In genomic region chr5:133868946-133869674, GRCh38 we compare ENCODE assay signal across 8 cellular contexts.
DNase-seq lines count a peak whose midpoint lies in the region; ATAC-seq and TF ChIP-seq lines count a peak whose summit lies in the region.

No MANE protein-coding gene starts in this region.

- ATAC-seq in heart right ventricle (peak; percentile 72 to 90 (median 81)), GM19328 (IDR thresholded peaks at IDR 0.05; ENCODE audit: unreplicated experiment) (no peak), GM18870 (IDR thresholded peaks at IDR 0.05; ENCODE audit: unreplicated experiment) (no peak)

- H3K27ac ChIP-seq in heart right ventricle, result peak overlapping the region in 6 of 10 donors; percentile 15 to 52 (median 40)

- H3K36me3 Mint-ChIP-seq in activated naive CD8-positive, alpha-beta T cell, result no peaks in the 10 kb centered on the region

- no peaks in the 10 kb centered on the region for H3K36me3 ChIP-seq in heart right ventricle

- intact Hi-C loops in heart right ventricle (cut with DNase I), result loop anchor here (2.0 to 10.0 kb wide), 11 partner anchors 94 to 758 kb away; no protein-coding TSS in a partner anchor

- no peaks in the 10 kb centered on the region for H3K9me3 Mint-ChIP-seq in activated naive CD8-positive, alpha-beta T cell (ENCODE audit: low read depth)

- peak; percentile 52 for DNase-seq in DMS53 treated with DMSO at 0.1 percent for 48 hours (lab: John Stamatoyannopoulos, UW; ENCODE audit: unreplicated experiment)
- DNase-seq in Jurkat, Clone E6-1 (ENCODE audit: low read depth, low spot score), result peak; percentile 66
- peak; percentile 69 for DNase-seq in SKM-1 treated with dmso at 0.1 percent for 144 hours (lab: John Stamatoyannopoulos, UW; ENCODE audit: unreplicated experiment)
- DNase-seq in heart right ventricle, result peak; percentile 74
- peak; percentile 87 for DNase-seq in retina

- TF ChIP-seq CTCF in heart right ventricle (IDR thresholded peaks at IDR 0.05), result peak; percentile 47 to 89 (median 77)

- peak overlapping the region; percentile 84 for H3K27ac Mint-ChIP-seq in activated naive CD8-positive, alpha-beta T cell

- peaks cover 34% of the 10 kb centered on the region for H3K4me1 Mint-ChIP-seq in activated naive CD8-positive, alpha-beta T cell (ENCODE audit: low read depth)

- no peak overlapping the region for H3K4me3 ChIP-seq in Jurkat, Clone E6-1 (ENCODE audit: low read length)
- peak overlapping the region in 8 of 10 donors; percentile 28 to 47 (median 45) for H3K4me3 ChIP-seq in heart right ventricle

- peaks cover 0 to 10% (median 7%) of the 10 kb centered on the region in 9 donors for H3K4me1 ChIP-seq in heart right ventricle

- peaks cover 0 to 4% (median 0%) of the 10 kb centered on the region in 7 donors for H3K27me3 ChIP-seq in heart right ventricle

- H3K4me3 Mint-ChIP-seq in activated naive CD8-positive, alpha-beta T cell, result no peak overlapping the region

- peaks cover 0 to 4% (median 0%) of the 10 kb centered on the region in 11 donors for H3K9me3 ChIP-seq in heart right ventricle

- WGBS in heart right ventricle, 2 donors, result 16 to 17% methylated on average over 17 of the region's 17 CpGs

- H3K27me3 Mint-ChIP-seq in activated naive CD8-positive, alpha-beta T cell, result no peaks in the 10 kb centered on the region

Comparison
In these comparisons a context has a peak if more than half of its experiments do, and no peak if none do; other contexts are left out.
1. ATAC-seq: peak in heart right ventricle (8 of 8); none in GM19328 (single experiment) and GM18870 (single experiment).
2. Peak in every context shown above with its lines, with median percentiles within 50 percentile points of each other: DNase-seq.